ENCODE assay signal across 30 cellular contexts in genomic region chr10:121605708-121606107, GRCh38. TPM values are rescaled to one million over a fixed set of nuclear protein-coding genes. Genes with fewer than 3 reads are reported as not detected.
"Had no signal": no experiment of that assay in that cellular context is flagged by ENCODE, and none has a peak within 500 bp of the region (broad histone marks: within the 10 kb centered on the region; RNA-seq: fewer than 3 reads in every experiment).

No MANE protein-coding gene starts in this region.

- H3K27ac ChIP-seq: left lung, ovary, sigmoid colon, spleen, suprapubic skin, thoracic aorta, tibial artery, upper lobe of right lung had no signal

- H3K36me3 Mint-ChIP-seq: naive thymus-derived CD4-positive, alpha-beta T cell; natural killer cell treated with Interleukin-12 subunit alpha and Interleukin-12 subunit beta and Interleukin-15 and Interleukin-18, amount 100 ng/mL, for 72 hours; stimulated activated effector memory CD8-positive, alpha-beta T cell treated with anti-CD3 and anti-CD28 coated beads, Interleukin-12 subunit alpha, Interleukin-12 subunit beta, amount 100 ng/mL, for 72 hours had no signal

- FAIRE-seq: islet of Langerhans, kidney, small intestine, urothelium cell line had no signal

- H3K9me3 ChIP-seq: left lung, mucosa of descending colon, ovary, sigmoid colon, spleen, suprapubic skin, thoracic aorta, tibial artery, upper lobe of right lung had no signal

- H3K4me1 Mint-ChIP-seq: immature natural killer cell had no signal

- ATAC-seq: left colon; mucosa of descending colon; naive thymus-derived CD4-positive, alpha-beta T cell; natural killer cell treated with Interleukin-12 subunit alpha and Interleukin-12 subunit beta and Interleukin-15 and Interleukin-18, amount 100 ng/mL, for 72 hours; right cardiac atrium; stimulated activated effector memory CD8-positive, alpha-beta T cell treated with anti-CD3 and anti-CD28 coated beads, Interleukin-12 subunit alpha, Interleukin-12 subunit beta, amount 100 ng/mL, for 72 hours; upper lobe of right lung had no signal

- DNase-seq: hypothalamus; immature natural killer cell; kidney; left colon; left lung; mesendoderm; midbrain; mucosa of descending colon; naive thymus-derived CD4-positive, alpha-beta T cell; ovary; retina; right cardiac atrium; sigmoid colon; stimulated activated CD4-positive, alpha-beta T cell treated with anti-CD3 and anti-CD28 coated beads, Interleukin-4, amount 100 ng/mL, for 24 hours; stimulated activated naive CD4-positive, alpha-beta T cell; tibial artery; trophoblast cell; upper lobe of right lung had no signal

- H3K4me3 ChIP-seq: left lung, lung, mucosa of descending colon, ovary, sigmoid colon, spleen, suprapubic skin, thoracic aorta, tibial artery, upper lobe of right lung had no signal

- H3K4me1 ChIP-seq: upper lobe of right lung had no signal

- H3K27me3 ChIP-seq: ovary, sigmoid colon had no signal

- H3K4me3 Mint-ChIP-seq: immature natural killer cell; naive thymus-derived CD4-positive, alpha-beta T cell; natural killer cell treated with Interleukin-12 subunit alpha and Interleukin-12 subunit beta and Interleukin-15 and Interleukin-18, amount 100 ng/mL, for 72 hours; stimulated activated effector memory CD8-positive, alpha-beta T cell treated with anti-CD3 and anti-CD28 coated beads, Interleukin-12 subunit alpha, Interleukin-12 subunit beta, amount 100 ng/mL, for 72 hours; stimulated activated naive CD8-positive, alpha-beta T cell treated with anti-CD3 and anti-CD28 coated beads, Interleukin-15, Interleukin-2, amounts not matched to agents 100 ng/mL and 50 ng/mL, for 24 hours had no signal

- H3K9me3 Mint-ChIP-seq: immature natural killer cell; naive thymus-derived CD4-positive, alpha-beta T cell; natural killer cell treated with Interleukin-12 subunit alpha and Interleukin-12 subunit beta and Interleukin-15 and Interleukin-18, amount 100 ng/mL, for 72 hours; stimulated activated effector memory CD8-positive, alpha-beta T cell treated with anti-CD3 and anti-CD28 coated beads, Interleukin-12 subunit alpha, Interleukin-12 subunit beta, amount 100 ng/mL, for 72 hours; stimulated activated naive CD8-positive, alpha-beta T cell treated with anti-CD3 and anti-CD28 coated beads, Interleukin-15, Interleukin-2, amounts not matched to agents 100 ng/mL and 50 ng/mL, for 24 hours had no signal

- H3K27ac Mint-ChIP-seq: immature natural killer cell; naive thymus-derived CD4-positive, alpha-beta T cell; natural killer cell treated with Interleukin-12 subunit alpha and Interleukin-12 subunit beta and Interleukin-15 and Interleukin-18, amount 100 ng/mL, for 72 hours; progenitor cell of endocrine pancreas; stimulated activated effector memory CD8-positive, alpha-beta T cell treated with anti-CD3 and anti-CD28 coated beads, Interleukin-12 subunit alpha, Interleukin-12 subunit beta, amount 100 ng/mL, for 72 hours; stimulated activated naive CD8-positive, alpha-beta T cell treated with anti-CD3 and anti-CD28 coated beads, Interleukin-15, Interleukin-2, amounts not matched to agents 100 ng/mL and 50 ng/mL, for 24 hours had no signal

- H3K36me3 ChIP-seq: left lung, ovary, sigmoid colon, spleen, suprapubic skin, thoracic aorta, tibial artery, upper lobe of right lung had no signal

RNA-seq across cellular contexts. Expression of gene FGFR2, which starts 7.5 kb away (rescaled TPM):
- total RNA-seq: myocyte had no signal
- polyA plus RNA-seq: immature natural killer cell; naive thymus-derived CD4-positive, alpha-beta T cell had no signal
